ENCODE assay signal across 17 cellular contexts in the genomic region with DNA sequence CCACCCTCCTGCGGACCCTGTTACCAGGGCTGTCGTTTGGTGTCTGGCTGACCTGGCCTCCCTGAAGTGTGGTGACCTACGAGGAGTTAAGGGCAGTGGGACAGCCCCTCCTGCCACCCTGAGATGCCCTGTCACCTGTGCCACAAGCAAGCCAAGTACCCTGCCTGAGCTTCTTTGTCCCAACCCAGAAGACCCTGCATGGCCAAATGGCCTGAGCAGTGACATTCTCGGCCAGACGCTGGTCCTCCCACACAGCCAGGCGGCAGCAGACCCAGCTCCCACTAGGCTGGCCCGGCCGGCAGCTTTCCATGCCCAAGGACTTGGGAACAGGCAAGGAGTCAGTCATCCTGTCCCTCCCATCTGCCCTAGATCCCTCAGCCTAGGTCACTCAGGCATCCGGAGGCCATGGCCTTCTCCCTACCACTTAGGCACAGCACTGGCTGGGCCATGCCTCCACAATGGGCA. TPM values are rescaled to one million over a fixed set of nuclear protein-coding genes. Genes with fewer than 3 reads are reported as not detected.
A peak's percentile ranks its signal among the peaks of the same experiment; 100 is the strongest.
DNase-seq lines count a peak whose midpoint lies in the region; ATAC-seq and TF ChIP-seq lines count a peak whose summit lies in the region.
"Had no signal": no experiment of that assay in that cellular context is flagged by ENCODE, and none has a peak within 500 bp of the region (broad histone marks: within the 10 kb centered on the region; RNA-seq: fewer than 3 reads in every experiment).

No MANE protein-coding gene starts in this region.

- 93 to 100% (median 95%) methylated on average over 4 to 9 of the region's 9 CpGs for WGBS in heart left ventricle, 4 donors
- 68 to 70% methylated on average over 6 to 9 of the region's 9 CpGs for WGBS in testis, 2 donors

- H3K27ac ChIP-seq in heart left ventricle (no peak overlapping the region), testis (no peak overlapping the region)

- ATAC-seq in heart left ventricle (no peak), left cardiac atrium (no peak), mucosa of descending colon (no peak), GM19463 (IDR thresholded peaks at IDR 0.05; ENCODE audit: unreplicated experiment) (no peak)
- ATAC-seq in stimulated activated naive B cell treated with anti-CD40 and anti-IgM and Interleukin-4, amounts not matched to agents 10 μg/mL and 1 μg/mL and 100 μg/mL, for 72 hours (replicated peaks), result no peak

- H3K27me3 Mint-ChIP-seq in stimulated activated naive B cell treated with anti-CD40 and anti-IgM and Interleukin-4, amounts not matched to agents 10 μg/mL and 1 μg/mL and 100 μg/mL, for 72 hours, result no peaks in the 10 kb centered on the region

- TF ChIP-seq CTCF in heart left ventricle (IDR thresholded peaks at IDR 0.05), result no peak
- TF ChIP-seq CTCF in mucosa of descending colon (IDR thresholded peaks at IDR 0.05), result no peak
- TF ChIP-seq CTCF in testis (IDR thresholded peaks at IDR 0.05), result no peak

- peaks cover 5 to 8% of the 10 kb centered on the region in 2 donors for H3K9me3 Mint-ChIP-seq in stimulated activated naive B cell treated with anti-CD40 and anti-IgM and Interleukin-4, amounts not matched to agents 10 μg/mL and 1 μg/mL and 100 μg/mL, for 72 hours

- no peak overlapping the region for H3K27ac Mint-ChIP-seq in stimulated activated naive B cell treated with anti-CD40 and anti-IgM and Interleukin-4, amounts not matched to agents 10 μg/mL and 1 μg/mL and 100 μg/mL, for 72 hours
- H3K27ac Mint-ChIP-seq: CD14-positive monocyte had no signal

- intact Hi-C loops in heart left ventricle (cut with DNase I), result no loop called here
- intact Hi-C loops in left cardiac atrium (cut with DNase I), result no loop called here
- intact Hi-C loops in mucosa of descending colon (cut with DNase I, micrococcal nuclease), result no loop called here
- intact Hi-C loops in testis (cut with DNase I; ENCODE audit: low total_unique reads), result no loop called here

- H3K4me1 Mint-ChIP-seq in stimulated activated naive B cell treated with anti-CD40 and anti-IgM and Interleukin-4, amounts not matched to agents 10 μg/mL and 1 μg/mL and 100 μg/mL, for 72 hours, result no peaks in the 10 kb centered on the region
- H3K4me1 Mint-ChIP-seq: CD14-positive monocyte had no signal

- H3K4me1 ChIP-seq in heart left ventricle (peaks cover 0 to 28% (median 11%) of the 10 kb centered on the region in 12 donors), mucosa of descending colon (ENCODE audit: low read depth) (no peaks in the 10 kb centered on the region), testis (peaks cover 3% of the 10 kb centered on the region)

- DNase-seq in heart left ventricle, result peak in 3 of 5 donors; percentile 9 to 30 (median 24)
- no peak for DNase-seq in left cardiac atrium
- DNase-seq in cerebellum (ENCODE audit: low spot score), result peak; percentile 68
- DNase-seq in mucosa of descending colon, result peak in 2 of 3 donors; percentile 5 to 34
- DNase-seq in testis, result peak; percentile 57
- no peak for DNase-seq in GDM1 (lab: John Stamatoyannopoulos, UW)
- no peak for DNase-seq in stimulated activated naive B cell treated with anti-CD40 and anti-IgM and Interleukin-4, amounts not matched to agents 10 μg/mL and 1 μg/mL and 100 μg/mL, for 72 hours
- DNase-seq: GF-D8, IMR-90, Karpas-422, NCI-H1694, NCI-H446, NCI-H526 treated with DMSO at 0.1 percent for 48 hours, OCI-M1, SHP77 treated with DMSO at 0.1 percent for 48 hours had no signal

- peaks cover 0 to 4% of the 10 kb centered on the region in 2 donors for H3K36me3 Mint-ChIP-seq in stimulated activated naive B cell treated with anti-CD40 and anti-IgM and Interleukin-4, amounts not matched to agents 10 μg/mL and 1 μg/mL and 100 μg/mL, for 72 hours
- H3K36me3 Mint-ChIP-seq: CD14-positive monocyte had no signal

- H3K36me3 ChIP-seq in heart left ventricle, result no peaks in the 10 kb centered on the region
- H3K36me3 ChIP-seq in mucosa of descending colon (ENCODE audit: low read depth), result no peaks in the 10 kb centered on the region
- no peaks in the 10 kb centered on the region for H3K36me3 ChIP-seq in testis (ENCODE audit: low read depth, missing control alignments)

- H3K9me3 ChIP-seq in heart left ventricle, result peaks cover 0 to 8% (median 4%) of the 10 kb centered on the region in 12 donors
- H3K9me3 ChIP-seq in mucosa of descending colon, result no peaks in the 10 kb centered on the region
- no peaks in the 10 kb centered on the region for H3K9me3 ChIP-seq in testis

- H3K4me3 Mint-ChIP-seq in stimulated activated naive B cell treated with anti-CD40 and anti-IgM and Interleukin-4, amounts not matched to agents 10 μg/mL and 1 μg/mL and 100 μg/mL, for 72 hours, result no peak overlapping the region
- H3K4me3 Mint-ChIP-seq: CD14-positive monocyte had no signal

- TF ChIP-seq POLR2A in heart left ventricle (IDR thresholded peaks at IDR 0.05) (no peak), testis (IDR thresholded peaks at IDR 0.05) (no peak)

- H3K27me3 ChIP-seq in heart left ventricle (no peaks in the 10 kb centered on the region), testis (no peaks in the 10 kb centered on the region)

- H3K4me3 ChIP-seq in heart left ventricle (no peak overlapping the region), mucosa of descending colon (no peak overlapping the region), testis (no peak overlapping the region)

RNA-seq across cellular contexts. Expression of gene ARVCF, which starts 7.6 kb away (rescaled TPM):
- total RNA-seq in heart left ventricle (10 to 100 TPM; 21.2 to 46.6 (median 33.3) TPM), left cardiac atrium (10 to 100 TPM; 12.5 to 13.4 TPM), cerebellum (64.5 TPM), mucosa of descending colon (10 to 100 TPM; 11.2 to 15.3 (median 15.1) TPM), testis (10 to 100 TPM; 43.2 to 57.7 TPM)
- polyA plus RNA-seq in heart left ventricle (10 to 100 TPM; 33.0 to 39.2 TPM), testis (ENCODE audit: insufficient read depth, low read depth, low replicate concordance) (21.1 TPM)

RNA-seq across cellular contexts. Expression of gene TANGO2, which starts 11.9 kb away (rescaled TPM):
- total RNA-seq in heart left ventricle, result 100 to 1,000 TPM in 3 of 9 donors, 10 to 100 TPM in 6; 55.6 to 341 (median 83.7) TPM
- polyA plus RNA-seq in heart left ventricle, result 10 to 100 TPM; 51.3 to 63.0 TPM
- total RNA-seq in left cardiac atrium, result 10 to 100 TPM; 55.0 to 80.0 TPM
- 12.4 TPM for total RNA-seq in cerebellum
- 10 to 100 TPM; 17.5 to 29.7 (median 27.6) TPM for total RNA-seq in mucosa of descending colon
- total RNA-seq in testis, result 10 to 100 TPM; 13.5 to 21.5 TPM
- polyA plus RNA-seq in testis (ENCODE audit: insufficient read depth, low read depth, low replicate concordance), result 19.0 TPM

Comparison
In these comparisons a context has a peak if more than half of its experiments do, and no peak if none do; other contexts are left out.
1. DNase-seq: peak in heart left ventricle (3 of 5), cerebellum (single experiment), mucosa of descending colon (2 of 3) and testis (single experiment); none in left cardiac atrium (single experiment), GDM1 (single experiment) and stimulated activated naive B cell treated with anti-CD40 and anti-IgM and Interleukin-4, amounts not matched to agents 10 μg/mL and 1 μg/mL and 100 μg/mL, for 72 hours (single experiment).